Comparison of ENCODE assay signal across 8 cellular contexts in the genomic region with DNA sequence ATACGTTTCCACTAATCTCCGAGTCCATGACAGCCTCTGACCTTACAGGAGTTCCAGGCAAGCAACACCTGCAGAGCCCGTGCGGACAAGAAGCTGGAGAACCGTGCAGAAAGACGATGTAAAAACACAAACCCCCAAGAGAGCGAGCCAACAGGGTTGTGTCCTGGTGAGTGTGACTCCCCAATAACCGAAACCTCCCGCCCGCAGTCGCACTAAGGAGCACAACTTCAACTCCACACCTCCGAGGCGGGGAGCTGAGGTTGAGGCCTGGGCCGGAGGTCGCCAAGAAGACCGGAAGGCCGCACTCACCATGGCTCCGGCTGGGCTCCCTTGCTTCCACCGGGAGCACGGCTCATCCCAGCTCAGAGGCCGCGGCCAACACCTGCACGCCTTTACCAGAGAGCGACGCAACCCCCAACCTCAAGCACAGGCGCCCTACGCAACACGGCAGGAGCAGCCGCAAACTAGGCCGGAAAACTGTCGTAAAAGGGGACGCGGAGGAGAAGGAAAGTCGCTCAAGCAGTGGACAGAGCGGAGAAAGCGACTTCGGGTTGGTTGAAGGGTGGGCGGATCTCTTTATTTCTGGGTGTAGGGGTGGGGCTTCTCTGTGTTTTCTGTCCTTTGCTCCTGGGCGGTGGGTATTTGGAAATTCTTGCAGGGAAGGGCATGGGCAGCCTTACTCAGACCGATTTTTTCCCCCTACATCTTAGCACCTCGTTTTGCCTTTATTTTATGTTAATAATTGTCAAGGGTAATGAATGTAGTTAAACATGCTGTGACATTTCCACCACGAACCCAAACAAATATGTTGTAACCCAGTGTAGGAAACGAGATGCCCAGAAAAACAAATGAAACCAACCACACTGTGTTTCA. TPM values are rescaled to one million over a fixed set of nuclear protein-coding genes. Genes with fewer than 3 reads are reported as not detected.
A peak's percentile ranks its signal among the peaks of the same experiment; 100 is the strongest.
DNase-seq lines count a peak whose midpoint lies in the region; ATAC-seq, FAIRE-seq and TF ChIP-seq lines count a peak whose summit lies in the region.

Gene DNAJC19, minus strand, starts transcription at position 446 of the 873 bp plus-strand sequence. Its CDS starts 134 bp downstream, at position 312.

- WGBS in esophagus muscularis mucosa: under 1% methylated on average over 32 of the region's 43 CpGs

- H3K9me3 Mint-ChIP-seq in activated T-cell treated with anti-CD3 and anti-CD28 coated beads, Interleukin-2, amount 50 U/mL, for 72 hours: no peaks in the 10 kb centered on the region

- peak within 1 kb of the TSS; percentile 88 to 93 for H3K4me3 Mint-ChIP-seq in activated T-cell treated with anti-CD3 and anti-CD28 coated beads, Interleukin-2, amount 50 U/mL, for 72 hours

- peak within 1 kb of the TSS; percentile 63 for H3K27ac ChIP-seq in KOPT-K1 (ENCODE audit: low read depth, low read length, poor library complexity, severe bottlenecking)
- peak within 1 kb of the TSS; percentile 84 to 90 (median 88) for H3K27ac ChIP-seq in esophagus muscularis mucosa (replicated peaks in 1 of 4)
- peak within 1 kb of the TSS; percentile 61 for H3K27ac ChIP-seq in muscle layer of duodenum (ENCODE audit: low read length)

- H3K4me1 ChIP-seq in esophagus muscularis mucosa: peaks cover 19 to 41% (median 25%) of the 10 kb centered on the region in 4 donors
- H3K4me1 ChIP-seq in muscle layer of duodenum (ENCODE audit: control insufficient read depth in 1 of 2, insufficient read depth in 2 of 2, low read length in 2 of 2): peaks cover 3 to 25% of the 10 kb centered on the region in 2 donors

- no peaks in the 10 kb centered on the region for H3K27me3 Mint-ChIP-seq in activated T-cell treated with anti-CD3 and anti-CD28 coated beads, Interleukin-2, amount 50 U/mL, for 72 hours (ENCODE audit: low read depth)

- no peak for TF ChIP-seq EP300 in esophagus muscularis mucosa (IDR thresholded peaks at IDR 0.05)

- intact Hi-C loops in esophagus muscularis mucosa (cut with DNase I): loop anchor here (5.0 kb wide), 1 partner anchor 77 kb away; the partner anchor contains the start of gene FXR1

- DNase-seq in DMS79 (lab: John Stamatoyannopoulos, UW): peak; percentile 93
- DNase-seq in RCC 7860 (ENCODE audit: low spot score): peak; percentile 91
- DNase-seq in activated T-cell treated with anti-CD3 and anti-CD28 coated beads, Interleukin-2, amount 50 U/mL, for 72 hours: peak; percentile 86 to 92
- peak; percentile 97 for DNase-seq in esophagus muscularis mucosa (ENCODE audit: extremely low spot score)
- DNase-seq in stimulated activated CD8-positive, alpha-beta memory T cell treated with anti-CD3 and anti-CD28 coated beads, Interleukin-7, amount 100 ng/mL, for 4 hours (ENCODE audit: low read depth in 2 of 2): peak; percentile 83 to 86

- peaks cover 2 to 5% of the 10 kb centered on the region in 2 donors for H3K36me3 Mint-ChIP-seq in activated T-cell treated with anti-CD3 and anti-CD28 coated beads, Interleukin-2, amount 50 U/mL, for 72 hours (ENCODE audit: insufficient read depth in 2 of 2)

- H3K36me3 ChIP-seq in KOPT-K1 (ENCODE audit: insufficient read depth, low read length) (peaks cover 27% of the 10 kb centered on the region), esophagus muscularis mucosa (peaks cover 0 to 31% (median 14%) of the 10 kb centered on the region in 4 donors), muscle layer of duodenum (ENCODE audit: control insufficient read depth in 1 of 2, insufficient read depth in 2 of 2, low read length in 2 of 2) (peaks cover 11 to 21% of the 10 kb centered on the region in 2 donors)

- peak; percentile 98 for ATAC-seq in GM21786 (IDR thresholded peaks at IDR 0.05; ENCODE audit: unreplicated experiment)
- ATAC-seq in activated T-cell treated with anti-CD3 and anti-CD28 coated beads, Interleukin-2, amount 50 U/mL, for 72 hours (replicated peaks in 1 of 2): peak; percentile 94 to 95

- peaks cover 48% of the 10 kb centered on the region for H3K4me1 Mint-ChIP-seq in activated T-cell treated with anti-CD3 and anti-CD28 coated beads, Interleukin-2, amount 50 U/mL, for 72 hours (ENCODE audit: low read depth)

- peak; percentile 48 for TF ChIP-seq POLR2A in esophagus muscularis mucosa (IDR thresholded peaks at IDR 0.05; ENCODE audit: low read depth)

- H3K9me3 ChIP-seq in KOPT-K1 (ENCODE audit: insufficient read depth, low read length, poor library complexity, severe bottlenecking) (no peaks in the 10 kb centered on the region), esophagus muscularis mucosa (no peaks in the 10 kb centered on the region), muscle layer of duodenum (ENCODE audit: control insufficient read depth in 1 of 2, low read length in 2 of 2) (no peaks in the 10 kb centered on the region)

- FAIRE-seq in RCC 7860 (lab: Jason Lieb, UNC): peak; percentile 83

- no peaks in the 10 kb centered on the region for H3K27me3 ChIP-seq in esophagus muscularis mucosa
- H3K27me3 ChIP-seq in muscle layer of duodenum (ENCODE audit: low read depth, low read length): no peaks in the 10 kb centered on the region

- peak within 1 kb of the TSS; percentile 95 for H3K27ac Mint-ChIP-seq in activated T-cell treated with anti-CD3 and anti-CD28 coated beads, Interleukin-2, amount 50 U/mL, for 72 hours

- peak in 1 of 3 experiments; percentile 9 for TF ChIP-seq CTCF in esophagus muscularis mucosa (IDR thresholded peaks at IDR 0.05)

- H3K4me3 ChIP-seq in esophagus muscularis mucosa (peak within 1 kb of the TSS; percentile 61 to 93 (median 78)), muscle layer of duodenum (ENCODE audit: low read depth in 1 of 2, low read length in 2 of 2) (peak within 1 kb of the TSS; percentile 91 to 95)

RNA-seq across cellular contexts. Expression of gene DNAJC19, which starts in this region (rescaled TPM):
- 10 to 100 TPM; 49.2 to 53.6 TPM for total RNA-seq in activated T-cell treated with anti-CD3 and anti-CD28 coated beads, Interleukin-2, amount 50 U/mL, for 72 hours
- total RNA-seq in esophagus muscularis mucosa: 10 to 100 TPM; 28.4 to 65.6 (median 39.1) TPM

Comparison
In these comparisons a context has a peak if more than half of its experiments do, and no peak if none do; other contexts are left out.
1. Peak in every context shown above with its lines: DNase-seq, ATAC-seq, H3K4me3 ChIP-seq and H3K27ac ChIP-seq.